ENCODE assay signal across 9 cellular contexts in the genomic region with DNA sequence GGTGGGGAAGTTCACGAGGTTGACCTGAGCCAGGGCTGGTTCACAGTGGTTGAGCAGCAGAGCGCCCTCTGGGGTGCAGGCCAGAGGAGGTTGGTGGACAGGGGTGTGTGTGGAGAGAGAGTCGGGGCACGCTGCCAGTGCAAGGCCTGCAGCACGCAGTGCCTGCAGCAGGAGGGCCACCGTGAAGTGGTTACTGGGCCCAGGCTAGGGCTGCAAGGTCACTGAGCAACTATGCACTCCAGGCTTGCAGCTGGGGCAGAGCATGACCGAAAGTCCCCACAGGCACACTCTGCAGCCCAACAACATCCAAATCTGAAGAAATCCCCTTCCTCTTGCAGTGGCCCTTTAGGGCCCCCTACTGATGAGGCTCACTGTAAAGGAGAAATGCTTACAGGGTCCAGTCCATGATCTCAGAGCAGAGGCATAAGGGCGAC.
DNase-seq lines count a peak whose midpoint lies in the region; ATAC-seq and TF ChIP-seq lines count a peak whose summit lies in the region.
"Had no signal": no experiment of that assay in that cellular context is flagged by ENCODE, and none has a peak within 500 bp of the region (broad histone marks: within the 10 kb centered on the region; RNA-seq: fewer than 3 reads in every experiment).

No MANE protein-coding gene starts in this region.

- no peak overlapping the region for H2AFZ ChIP-seq in PC-9

- CTCF ChIA-PET in AG04450 (lab: Charles Lee) (interaction anchor here (0.6 to 5.6 kb wide), 7 partner anchors 23 to 270 kb away, joined by 3 to 126 read pairs (median 4); partner anchors contain the start of gene PITPNC1), PC-9 (lab: Charles Lee) (no interaction called here)

- no peaks in the 10 kb centered on the region for H3F3A ChIP-seq in PC-9 (ENCODE audit: insufficient read depth, low read depth)

- POLR2A ChIA-PET in AG04450 (lab: Yijun Ruan, JAX) (no interaction called here), PC-9 (lab: Charles Lee; ENCODE audit: unreplicated experiment) (no interaction called here)

- no TSS peak for BruUV-seq in PC-9 (replicated peaks; lab: Mats Ljungman, UMichigan)

- intact Hi-C loops in PC-9 (cut with micrococcal nuclease; ENCODE audit: unreplicated experiment), result no loop called here

- no peaks in the 10 kb centered on the region for H3K36me3 ChIP-seq in PC-9 (ENCODE audit: low read depth)
- H3K36me3 ChIP-seq in cardiac muscle cell, result no peaks in the 10 kb centered on the region

- no peak for ATAC-seq in HG03520 (IDR thresholded peaks at IDR 0.05; ENCODE audit: unreplicated experiment)

- peak; percentile 39 for TF ChIP-seq CTCF in AG04450 (IDR thresholded peaks at IDR 0.05; ENCODE audit: low read depth, low read length)
- TF ChIP-seq CTCF in GM13977 (IDR thresholded peaks at IDR 0.05; ENCODE audit: extremely low read depth, insufficient read depth, missing control alignments), result peak; percentile 67
- TF ChIP-seq CTCF in PC-9 (conservative IDR thresholded peaks at IDR 0.05), result 0 out of 2 replicates have a peak, but pooled peaks have one; percentile 21
- peak; percentile 19 for TF ChIP-seq CTCF in cardiac muscle cell (IDR thresholded peaks at IDR 0.05; ENCODE audit: low read depth, low read length)

- DNase-seq in AG04450 (ENCODE audit: low read depth, low spot score) (no peak), GM13977 (ENCODE audit: low spot score) (peak; percentile 72), PC-9 (no peak), cardiac muscle cell (ENCODE audit: low read depth in 1 of 2, low spot score in 1 of 2) (peak in 1 of 2 donors; percentile 38), D341Med (ENCODE audit: low spot score) (no peak), hepatic stellate cell (ENCODE audit: low spot score) (no peak), NCI-H1694 treated with DMSO at 0.1 percent for 48 hours (lab: John Stamatoyannopoulos, UW) (no peak)
- DNase-seq: T1000 had no signal

- no peaks in the 10 kb centered on the region; the same call in 1 of the 2 replicates for H3K9me3 ChIP-seq in AG04450 (ENCODE audit: control insufficient read depth, insufficient read depth, low read length)
- H3K9me3 ChIP-seq in PC-9 (ENCODE audit: insufficient read depth, low read depth), result no peaks in the 10 kb centered on the region
- H3K9me3 ChIP-seq in cardiac muscle cell (ENCODE audit: low read depth), result no peaks in the 10 kb centered on the region

- H3K27ac ChIP-seq in AG04450 (ENCODE audit: low read depth, low read length) (no peak overlapping the region), PC-9 (no peak overlapping the region), cardiac muscle cell (no peak overlapping the region)

- no peaks in the 10 kb centered on the region for H4K20me1 ChIP-seq in PC-9 (ENCODE audit: insufficient read depth)

- no peak overlapping the region for H3K4me2 ChIP-seq in PC-9

- H3K27me3 ChIP-seq in AG04450 (ENCODE audit: control insufficient read depth, insufficient read depth, low read length) (no peaks in the 10 kb centered on the region), PC-9 (ENCODE audit: insufficient read depth, low read depth) (no peaks in the 10 kb centered on the region), cardiac muscle cell (no peaks in the 10 kb centered on the region)

- no peak overlapping the region for H3K4me3 ChIP-seq in AG04450 (ENCODE audit: low read depth, low read length)
- no peak overlapping the region for H3K4me3 ChIP-seq in PC-9
- no peak overlapping the region for H3K4me3 ChIP-seq in cardiac muscle cell

- H3K4me1 ChIP-seq in PC-9 (replicated peaks; ENCODE audit: insufficient read depth) (no peaks in the 10 kb centered on the region), cardiac muscle cell (ENCODE audit: low read depth) (no peaks in the 10 kb centered on the region)

- in situ Hi-C loops in GM13977 (cut with MboI; ENCODE audit: low pct_unique_long_range_greater_than_20kb, low sequenced_read_pairs, unreplicated experiment), result no loop called here

- no peaks in the 10 kb centered on the region; the same call in 1 of the 2 replicates for H3K9me2 ChIP-seq in PC-9 (ENCODE audit: insufficient read depth)

- H3K79me2 ChIP-seq in PC-9 (ENCODE audit: low read depth), result no peaks in the 10 kb centered on the region
